In the genomic region with DNA sequence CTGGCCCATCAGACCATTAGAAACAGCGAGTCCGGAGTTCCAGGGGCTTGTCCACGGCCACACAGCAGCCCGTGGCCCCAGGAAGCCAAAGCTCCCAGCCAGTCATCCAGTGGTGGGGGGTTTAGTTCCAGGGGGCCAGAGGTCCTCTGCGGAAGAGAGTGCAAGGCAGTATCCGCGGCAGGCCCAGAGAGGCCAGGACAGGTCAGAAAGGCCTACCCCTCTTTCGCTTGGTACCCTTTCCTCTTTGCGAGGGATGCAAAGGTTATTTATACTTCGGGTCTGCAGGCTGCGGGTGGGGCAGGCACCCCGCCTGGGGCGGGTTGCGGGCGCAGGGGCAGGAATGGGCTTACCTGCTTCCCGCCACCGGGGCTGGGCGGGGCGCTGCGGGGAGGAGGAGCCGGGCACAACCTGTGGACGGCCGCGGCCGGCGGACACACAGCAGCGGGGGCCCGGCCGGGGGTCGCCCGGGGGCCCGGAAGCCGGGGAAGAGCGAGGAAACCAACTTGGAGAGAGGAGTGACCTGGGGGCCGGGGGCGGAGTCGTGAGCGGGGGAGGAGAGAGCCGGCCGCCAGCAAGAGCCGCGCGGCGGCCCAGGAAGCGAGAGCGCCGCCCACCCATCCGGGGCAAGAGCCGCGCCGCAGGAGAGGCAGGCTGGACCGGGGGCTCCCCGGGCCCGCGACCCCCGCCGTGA, we compare ENCODE assay signal across 7 cellular contexts. TPM values are rescaled to one million over a fixed set of nuclear protein-coding genes. Genes with fewer than 3 reads are reported as not detected.
DNase-seq lines count a peak whose midpoint lies in the region; ATAC-seq, FAIRE-seq and TF ChIP-seq lines count a peak whose summit lies in the region.

A gene with protein sequence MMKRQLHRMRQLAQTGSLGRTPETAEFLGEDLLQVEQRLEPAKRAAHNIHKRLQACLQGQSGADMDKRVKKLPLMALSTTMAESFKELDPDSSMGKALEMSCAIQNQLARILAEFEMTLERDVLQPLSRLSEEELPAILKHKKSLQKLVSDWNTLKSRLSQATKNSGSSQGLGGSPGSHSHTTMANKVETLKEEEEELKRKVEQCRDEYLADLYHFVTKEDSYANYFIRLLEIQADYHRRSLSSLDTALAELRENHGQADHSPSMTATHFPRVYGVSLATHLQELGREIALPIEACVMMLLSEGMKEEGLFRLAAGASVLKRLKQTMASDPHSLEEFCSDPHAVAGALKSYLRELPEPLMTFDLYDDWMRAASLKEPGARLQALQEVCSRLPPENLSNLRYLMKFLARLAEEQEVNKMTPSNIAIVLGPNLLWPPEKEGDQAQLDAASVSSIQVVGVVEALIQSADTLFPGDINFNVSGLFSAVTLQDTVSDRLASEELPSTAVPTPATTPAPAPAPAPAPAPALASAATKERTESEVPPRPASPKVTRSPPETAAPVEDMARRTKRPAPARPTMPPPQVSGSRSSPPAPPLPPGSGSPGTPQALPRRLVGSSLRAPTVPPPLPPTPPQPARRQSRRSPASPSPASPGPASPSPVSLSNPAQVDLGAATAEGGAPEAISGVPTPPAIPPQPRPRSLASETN (plus strand): TSS at position 600 of the 691 bp plus-strand sequence. CDS start 119 bp downstream, outside the sequence.

- peak within 1 kb of the TSS; percentile 90 for H3K23ac ChIP-seq in neuronal stem cell (ENCODE audit: low read depth, low read length, poor library complexity)

- no peaks in the 10 kb centered on the region for H3K79me1 ChIP-seq in neuronal stem cell (ENCODE audit: low read depth, low read length)

- peak; percentile 90 for FAIRE-seq in GM12892 (lab: Jason Lieb, UNC)

- H2BK12ac ChIP-seq in neuronal stem cell (ENCODE audit: low read length), result peak within 1 kb of the TSS; percentile 53

- H2AK5ac ChIP-seq in neuronal stem cell (ENCODE audit: low read depth, low read length), result peak within 1 kb of the TSS; percentile 98

- peak within 1 kb of the TSS; percentile 80 for H3K4me2 ChIP-seq in neuronal stem cell (ENCODE audit: insufficient read depth, low read length, poor library complexity, severe bottlenecking)

- H3K27me3 ChIP-seq in neuronal stem cell (ENCODE audit: control insufficient read depth in 3 of 3, insufficient read depth in 3 of 3, low read depth in 1 of 3, low read length in 3 of 3), result no peaks in the 10 kb centered on the region

- H3K4me3 ChIP-seq in fibroblast of pulmonary artery (replicated peaks; ENCODE audit: low read depth, low read length) (peak within 1 kb of the TSS; percentile 75), neuronal stem cell (ENCODE audit: low read length in 2 of 2) (peak within 1 kb of the TSS; percentile 58 to 81)

- peaks cover 19 to 25% of the 10 kb centered on the region in 2 donors for H3K4me1 ChIP-seq in neuronal stem cell (ENCODE audit: control insufficient read depth in 2 of 2, insufficient read depth in 1 of 2, low read depth in 1 of 2, low read length in 2 of 2)

- H4K91ac ChIP-seq in neuronal stem cell (ENCODE audit: low read depth, low read length, poor library complexity), result peak within 1 kb of the TSS; percentile 86

- TF ChIP-seq POLR2A in GM12892 (IDR thresholded peaks at IDR 0.05; ENCODE audit: low read depth, low read length), result no peak

- ATAC-seq in HG03520 (IDR thresholded peaks at IDR 0.05; ENCODE audit: unreplicated experiment) (no peak), HG02884 (IDR thresholded peaks at IDR 0.05; ENCODE audit: unreplicated experiment) (no peak)

- peak within 1 kb of the TSS; percentile 35 for H2BK120ac ChIP-seq in neuronal stem cell (ENCODE audit: low read depth, low read length)

- H3K36me3 ChIP-seq in neuronal stem cell (replicated peaks in 1 of 2; ENCODE audit: control insufficient read depth in 2 of 2, insufficient read depth in 2 of 2, low read length in 2 of 2), result peaks cover 2 to 15% of the 10 kb centered on the region in 2 donors

- TF ChIP-seq CTCF in fibroblast of pulmonary artery (IDR thresholded peaks at IDR 0.05; ENCODE audit: low read length, missing control alignments), result no peak

- H4K8ac ChIP-seq in neuronal stem cell (ENCODE audit: low read depth, low read length), result no peak within 1 kb of the TSS

- peak within 1 kb of the TSS; percentile 95 for H2AFZ ChIP-seq in neuronal stem cell (ENCODE audit: low read length)

- no peak within 1 kb of the TSS for H3K4ac ChIP-seq in neuronal stem cell (ENCODE audit: low read length)

- peak; percentile 86 for DNase-seq in GM12892 (ENCODE audit: insufficient read length)
- DNase-seq in NCI-H146 treated with DMSO at 0.1 percent for 48 hours (lab: John Stamatoyannopoulos, UW; ENCODE audit: unreplicated experiment), result peak; percentile 22
- peak; percentile 62 for DNase-seq in activated T-cell treated with anti-CD3 and anti-CD28 coated beads, Interleukin-2, amount 50 U/mL, for 1 hour
- DNase-seq in fibroblast of pulmonary artery (ENCODE audit: low read depth), result no peak
- DNase-seq in neuronal stem cell (ENCODE audit: low spot score), result no peak

- H3K27ac ChIP-seq in neuronal stem cell (replicated peaks; ENCODE audit: low read length), result peak within 1 kb of the TSS; percentile 28

- peak within 1 kb of the TSS; percentile 19 for H2BK5ac ChIP-seq in neuronal stem cell (ENCODE audit: low read length)

- peak within 1 kb of the TSS; percentile 94 for H3K9ac ChIP-seq in neuronal stem cell (ENCODE audit: low read depth, low read length, poor library complexity)

- H3K14ac ChIP-seq in neuronal stem cell (ENCODE audit: low read length), result peak within 1 kb of the TSS; percentile 49

- H3K18ac ChIP-seq in neuronal stem cell (ENCODE audit: low read length), result peak within 1 kb of the TSS; percentile 96

- no CpG with 5 or more reads among the region's 57 CpGs for WGBS in neuronal stem cell (ENCODE audit: extremely low coverage in 2 of 2, insufficient read length in 2 of 2, insufficient replicate concordance in 1 of 2), 2 donors

- no peaks in the 10 kb centered on the region for H3K9me3 ChIP-seq in neuronal stem cell (replicated peaks in 1 of 2; ENCODE audit: control insufficient read depth in 2 of 2, insufficient read depth in 1 of 2, low read depth in 1 of 2, low read length in 2 of 2)

- peak within 1 kb of the TSS; percentile 98 for H2BK15ac ChIP-seq in neuronal stem cell (ENCODE audit: low read length)

RNA-seq across cellular contexts. Expression of the gene that starts here (rescaled TPM):
- 35.9 TPM for polyA plus RNA-seq in GM12892 (2012; ENCODE audit: missing spikeins)
- polyA plus RNA-seq in neuronal stem cell (2013, experiment 1 of 2), result 14.6 TPM
- polyA plus RNA-seq in neuronal stem cell (2013, experiment 2 of 2), result 14.3 TPM

Comparison
In these comparisons a context has a peak if more than half of its experiments do, and no peak if none do; other contexts are left out.
1. DNase-seq: peak in GM12892 (single experiment), NCI-H146 treated with DMSO at 0.1 percent for 48 hours (single experiment) and activated T-cell treated with anti-CD3 and anti-CD28 coated beads, Interleukin-2, amount 50 U/mL, for 1 hour (single experiment); none in fibroblast of pulmonary artery (single experiment) and neuronal stem cell (single experiment).